In genomic region chr7:134552105-134552504, GRCh38 we compare ENCODE assay signal across 12 cellular contexts. TPM values are rescaled to one million over a fixed set of nuclear protein-coding genes. Genes with fewer than 3 reads are reported as not detected.
DNase-seq lines count a peak whose midpoint lies in the region; ATAC-seq and TF ChIP-seq lines count a peak whose summit lies in the region.
"Had no signal": no experiment of that assay in that cellular context is flagged by ENCODE, and none has a peak within 500 bp of the region (broad histone marks: within the 10 kb centered on the region; RNA-seq: fewer than 3 reads in every experiment).

No MANE protein-coding gene starts in this region.

- in situ Hi-C loops in GM13977 (cut with MboI; ENCODE audit: low pct_unique_long_range_greater_than_20kb, low sequenced_read_pairs, unreplicated experiment): no loop called here

- CTCF ChIA-PET in CD8-positive, alpha-beta T cell (lab: Charles Lee): interaction anchor here (0.7 kb wide), 1 partner anchor 119 kb away, joined by 3 read pairs; no protein-coding TSS in a partner anchor

- H3K4me1 Mint-ChIP-seq in CD8-positive, alpha-beta T cell (ENCODE audit: low read depth): peaks cover 3% of the 10 kb centered on the region

- TF ChIP-seq CTCF in GM12872 (IDR thresholded peaks at IDR 0.05; ENCODE audit: insufficient read depth, low read depth, low read length) (peak; percentile 19; the same call in 1 of the 3 replicates), fibroblast of lung (conservative IDR thresholded peaks at IDR 0.05 in 1 of 2, IDR thresholded peaks at IDR 0.05 in 1 of 2; ENCODE audit: low read depth in 1 of 2, low read length in 2 of 2) (peak; percentile 28 to 39), GM13977 (IDR thresholded peaks at IDR 0.05; ENCODE audit: extremely low read depth, insufficient read depth, missing control alignments) (no peak)
- TF ChIP-seq CTCF in CD8-positive, alpha-beta T cell (IDR thresholded peaks at IDR 0.05): no peak

- H3K27me3 ChIP-seq in fibroblast of lung (ENCODE audit: control insufficient read depth, insufficient read depth, low read length): peaks cover 5% of the 10 kb centered on the region
- no peaks in the 10 kb centered on the region for H3K27me3 ChIP-seq in CD8-positive, alpha-beta T cell (ENCODE audit: insufficient read depth, low read length)

- peaks cover 2% of the 10 kb centered on the region for H3K27me3 Mint-ChIP-seq in CD8-positive, alpha-beta T cell (ENCODE audit: low read depth)

- no peaks in the 10 kb centered on the region for H4K20me1 ChIP-seq in fibroblast of lung (ENCODE audit: control insufficient read depth, extremely low read depth, insufficient read depth, low read length)

- no peaks in the 10 kb centered on the region for H3K4me1 ChIP-seq in fibroblast of lung (ENCODE audit: control insufficient read depth, extremely low read depth, insufficient read depth, low read length)
- H3K4me1 ChIP-seq in CD8-positive, alpha-beta T cell (ENCODE audit: insufficient read depth, low read length): no peaks in the 10 kb centered on the region

- H3K36me3 Mint-ChIP-seq in CD8-positive, alpha-beta T cell: no peaks in the 10 kb centered on the region
- H3K36me3 Mint-ChIP-seq: activated naive CD4-positive, alpha-beta T cell treated with anti-CD3 and anti-CD28 coated beads, Interleukin-2, amount 50 U/mL, for 72 hours had no signal

- H3K9me3 Mint-ChIP-seq in CD8-positive, alpha-beta T cell: no peaks in the 10 kb centered on the region
- H3K9me3 Mint-ChIP-seq: activated naive CD4-positive, alpha-beta T cell treated with anti-CD3 and anti-CD28 coated beads, Interleukin-2, amount 50 U/mL, for 72 hours; effector memory CD8-positive, alpha-beta T cell had no signal

- H2AFZ ChIP-seq in fibroblast of lung (ENCODE audit: low read length): no peak overlapping the region

- no peak overlapping the region for H3K4me2 ChIP-seq in fibroblast of lung (ENCODE audit: extremely low read depth, insufficient read depth, low read length)

- ATAC-seq in sciatic nerve: peak; percentile 24
- no peak for ATAC-seq in CD8-positive, alpha-beta T cell
- ATAC-seq in GM21360 (IDR thresholded peaks at IDR 0.05; ENCODE audit: unreplicated experiment): no peak
- no peak for ATAC-seq in GM18858 (IDR thresholded peaks at IDR 0.05; ENCODE audit: unreplicated experiment)
- ATAC-seq: activated naive CD4-positive, alpha-beta T cell treated with anti-CD3 and anti-CD28 coated beads, Interleukin-2, amount 50 U/mL, for 72 hours; effector memory CD8-positive, alpha-beta T cell had no signal

- H3K27ac ChIP-seq in fibroblast of lung (ENCODE audit: insufficient read depth, low read length): no peak overlapping the region
- H3K27ac ChIP-seq in CD8-positive, alpha-beta T cell (ENCODE audit: low read depth, low read length): no peak overlapping the region

- no peak overlapping the region for H3K9ac ChIP-seq in fibroblast of lung (ENCODE audit: insufficient read depth, low read length)

- no peak overlapping the region for H3K4me3 ChIP-seq in fibroblast of lung (replicated peaks in 1 of 4; ENCODE audit: control extremely low read depth in 1 of 4, insufficient read depth in 1 of 4, low read depth in 3 of 4, low read length in 4 of 4)
- no peak overlapping the region for H3K4me3 ChIP-seq in CD8-positive, alpha-beta T cell (ENCODE audit: low read depth, low read length)

- H3K27ac Mint-ChIP-seq in CD8-positive, alpha-beta T cell: no peak overlapping the region
- H3K27ac Mint-ChIP-seq: activated naive CD4-positive, alpha-beta T cell treated with anti-CD3 and anti-CD28 coated beads, Interleukin-2, amount 50 U/mL, for 72 hours; effector memory CD8-positive, alpha-beta T cell had no signal

- DNase-seq in NCI-H82 treated with DMSO at 0.1 percent for 48 hours (lab: John Stamatoyannopoulos, UW; ENCODE audit: unreplicated experiment): peak; percentile 53
- DNase-seq in fibroblast of lung (ENCODE audit: low read depth in 2 of 2): peak in 1 of 2 donors; percentile 33
- no peak for DNase-seq in sciatic nerve (ENCODE audit: low spot score)
- DNase-seq in GM13977 (ENCODE audit: low spot score): no peak
- no peak for DNase-seq in CD8-positive, alpha-beta T cell
- DNase-seq: effector memory CD8-positive, alpha-beta T cell; NCI-H1930 had no signal

- intact Hi-C loops in sciatic nerve (cut with DNase I): no loop called here
- intact Hi-C loops in CD8-positive, alpha-beta T cell (cut with DNase I, micrococcal nuclease): no loop called here

- H3K4me3 Mint-ChIP-seq in CD8-positive, alpha-beta T cell: no peak overlapping the region
- H3K4me3 Mint-ChIP-seq: effector memory CD8-positive, alpha-beta T cell had no signal

- no peaks in the 10 kb centered on the region for H3K79me2 ChIP-seq in fibroblast of lung (ENCODE audit: control insufficient read depth, insufficient read depth, low read length)

- no peaks in the 10 kb centered on the region for H3K36me3 ChIP-seq in fibroblast of lung (ENCODE audit: control insufficient read depth, insufficient read depth, low read length)
- H3K36me3 ChIP-seq in CD8-positive, alpha-beta T cell (ENCODE audit: insufficient read depth, low read length): no peaks in the 10 kb centered on the region

- H3K9me3 ChIP-seq in fibroblast of lung (ENCODE audit: control insufficient read depth, insufficient read depth, low read depth, low read length): no peaks in the 10 kb centered on the region
- H3K9me3 ChIP-seq in CD8-positive, alpha-beta T cell (ENCODE audit: low read length): no peaks in the 10 kb centered on the region

- POLR2A ChIA-PET in CD8-positive, alpha-beta T cell (lab: Charles Lee): no interaction called here

RNA-seq across cellular contexts. Expression of gene AKR1B15, which starts 3.2 kb away (rescaled TPM):
- total RNA-seq in fibroblast of lung (not detected in 2 replicates), sciatic nerve (1.3 TPM)
- polyA plus RNA-seq in fibroblast of lung: not detected in 2 replicates
- not detected in 2 replicates for polyA plus RNA-seq in fibroblast of lung (2012)
- polyA minus RNA-seq in fibroblast of lung (ENCODE audit: low replicate concordance): not detected in 2 replicates
- total RNA-seq in CD8-positive, alpha-beta T cell: not detected
- total RNA-seq: activated naive CD4-positive, alpha-beta T cell treated with anti-CD3 and anti-CD28 coated beads, Interleukin-2, amount 50 U/mL, for 72 hours; urinary bladder had no signal

RNA-seq across cellular contexts. Expression of gene AKR1B10, which starts 24.7 kb away (rescaled TPM):
- total RNA-seq in fibroblast of lung: 0.51 and 0.83 TPM in 2 replicates
- polyA plus RNA-seq in fibroblast of lung: 0.87 TPM in 2 replicates
- polyA plus RNA-seq in fibroblast of lung (2012): 0.50 and 0.59 TPM in 2 replicates
- 1.9 TPM in 1 of 2 replicates, not detected in the other for polyA minus RNA-seq in fibroblast of lung (ENCODE audit: low replicate concordance)
- 4.5 TPM for total RNA-seq in sciatic nerve
- total RNA-seq in CD8-positive, alpha-beta T cell: not detected
- total RNA-seq: activated naive CD4-positive, alpha-beta T cell treated with anti-CD3 and anti-CD28 coated beads, Interleukin-2, amount 50 U/mL, for 72 hours had no signal

Comparison
In these comparisons a context has a peak if more than half of its experiments do, and no peak if none do; other contexts are left out.
1. CTCF ChIP-seq: peak in GM12872 (single experiment) and fibroblast of lung (2 of 2); none in GM13977 (single experiment) and CD8-positive, alpha-beta T cell (single experiment).